In genomic region chr7:92717601-92717981, GRCh38 we compare ENCODE assay signal across 9 cellular contexts.
DNase-seq lines count a peak whose midpoint lies in the region; ATAC-seq and TF ChIP-seq lines count a peak whose summit lies in the region.
"Had no signal": no experiment of that assay in that cellular context is flagged by ENCODE, and none has a peak within 500 bp of the region (broad histone marks: within the 10 kb centered on the region; RNA-seq: fewer than 3 reads in every experiment).

No MANE protein-coding gene starts in this region.

- no TSS peak for BruUV-seq in Calu3 (replicated peaks; lab: Mats Ljungman, UMichigan)

- H3K36me3 Mint-ChIP-seq in Calu3 (ENCODE audit: insufficient read depth, unreplicated experiment) = peaks cover 42% of the 10 kb centered on the region
- H3K36me3 Mint-ChIP-seq in effector memory CD8-positive, alpha-beta T cell (ENCODE audit: insufficient read depth) = peaks cover 5% of the 10 kb centered on the region

- peaks cover 48% of the 10 kb centered on the region for H3K4me1 Mint-ChIP-seq in Calu3 (ENCODE audit: low read depth, unreplicated experiment)
- H3K4me1 Mint-ChIP-seq in effector memory CD8-positive, alpha-beta T cell (ENCODE audit: low read depth in 2 of 2) = peaks cover 18 to 34% of the 10 kb centered on the region in 2 donors

- H3K27ac Mint-ChIP-seq in Calu3 (ENCODE audit: unreplicated experiment) = peak overlapping the region; percentile 83
- H3K27ac Mint-ChIP-seq in effector memory CD8-positive, alpha-beta T cell = peak overlapping the region; percentile 91 to 94

- no peaks in the 10 kb centered on the region for H3K9me3 Mint-ChIP-seq in Calu3 (ENCODE audit: low read depth, unreplicated experiment)
- no peaks in the 10 kb centered on the region for H3K9me3 Mint-ChIP-seq in effector memory CD8-positive, alpha-beta T cell

- intact Hi-C loops in Calu3 (cut with micrococcal nuclease; ENCODE audit: unreplicated experiment) (no loop called here), prostate gland (cut with DNase I) (no loop called here)

- H3K4me3 Mint-ChIP-seq in Calu3 (ENCODE audit: low read depth, unreplicated experiment) = peak overlapping the region; percentile 65
- peak overlapping the region; percentile 78 for H3K4me3 Mint-ChIP-seq in effector memory CD8-positive, alpha-beta T cell

- H3K4me3 ChIP-seq in MG63 (peak overlapping the region; percentile 50), prostate gland (peak overlapping the region; percentile 36 to 44)

- peaks cover 2% of the 10 kb centered on the region for H3K4me1 ChIP-seq in prostate gland (replicated peaks)

- H3K9me3 ChIP-seq in MG63 (no peaks in the 10 kb centered on the region), prostate gland (no peaks in the 10 kb centered on the region)

- TF ChIP-seq CTCF in Calu3 (IDR thresholded peaks at IDR 0.05; ENCODE audit: unreplicated experiment) = no peak
- TF ChIP-seq CTCF in prostate gland (IDR thresholded peaks at IDR 0.05) = no peak

- H3K27me3 Mint-ChIP-seq in Calu3 (ENCODE audit: unreplicated experiment) = no peaks in the 10 kb centered on the region
- no peaks in the 10 kb centered on the region for H3K27me3 Mint-ChIP-seq in effector memory CD8-positive, alpha-beta T cell

- peaks cover 16% of the 10 kb centered on the region for H3K36me3 ChIP-seq in MG63
- no peaks in the 10 kb centered on the region for H3K36me3 ChIP-seq in prostate gland

- H3K27ac ChIP-seq in prostate gland = peak overlapping the region; percentile 87 to 88

- no peak for ATAC-seq in effector memory CD8-positive, alpha-beta T cell (replicated peaks)
- ATAC-seq in GM19467 (IDR thresholded peaks at IDR 0.05; ENCODE audit: unreplicated experiment) (no peak), HG03442 (IDR thresholded peaks at IDR 0.05; ENCODE audit: unreplicated experiment) (no peak)

- DNase-seq in Calu3 (no peak), MG63 (peak; percentile 12), prostate gland (ENCODE audit: low spot score) (no peak), AG08395 (ENCODE audit: low spot score) (no peak), islet precursor cell (no peak)
- DNase-seq in effector memory CD8-positive, alpha-beta T cell = no peak
- DNase-seq: NCI-H1105 had no signal

- no peak for TF ChIP-seq POLR2A in prostate gland (IDR thresholded peaks at IDR 0.05)

- no peaks in the 10 kb centered on the region for H3K27me3 ChIP-seq in MG63
- no peaks in the 10 kb centered on the region for H3K27me3 ChIP-seq in prostate gland (replicated peaks; ENCODE audit: insufficient read depth)

- CTCF ChIA-PET in Calu3 (lab: Charles Lee) = interaction anchor here (0.9 to 1.2 kb wide), 2 partner anchors 44 to 115 kb away, joined by 3 to 4 read pairs; no protein-coding TSS in a partner anchor

- WGBS in prostate gland = 36% methylated on average over 6 of the region's 6 CpGs
